In genomic region chr7:101216860-101217387, GRCh38 we compare ENCODE assay signal across 1 cellular context.
TF ChIP-seq lines count a peak whose summit lies in the region.

No MANE protein-coding gene starts in this region.

TF ChIP-seq in neural cell, 6 proteins besides CTCF, POLR2A, EP300 and RAD21 (continued from another document):
- peak; percentile 1 for TF ChIP-seq MXI1 (conservative IDR thresholded peaks at IDR 0.05; ENCODE audit: poor library complexity, severe bottlenecking)
- TF ChIP-seq TAF1 (IDR thresholded peaks at IDR 0.05; ENCODE audit: low read depth): no peak
